11 cellular contexts compared by ENCODE assay signal in genomic region chr10:118522791-118523498, GRCh38.
A peak's percentile ranks its signal among the peaks of the same experiment; 100 is the strongest.
DNase-seq lines count a peak whose midpoint lies in the region; ATAC-seq, FAIRE-seq and TF ChIP-seq lines count a peak whose summit lies in the region.
"Had no signal": no experiment of that assay in that cellular context is flagged by ENCODE, and none has a peak within 500 bp of the region (broad histone marks: within the 10 kb centered on the region; RNA-seq: fewer than 3 reads in every experiment).

No MANE protein-coding gene starts in this region.

- in situ Hi-C loops in ACHN (cut with HindIII; ENCODE audit: low pct_ligation_motif_present, low pct_unique_long_range_greater_than_20kb, low sequenced_read_pairs) (no loop called here), G401 (cut with HindIII; ENCODE audit: low sequenced_read_pairs) (no loop called here)

- no peak for TF ChIP-seq CTCF in esophagus squamous epithelium (IDR thresholded peaks at IDR 0.05)

- intact Hi-C loops in esophagus squamous epithelium (cut with DNase I): no loop called here

- H3K4me3 ChIP-seq in esophagus squamous epithelium: no peak overlapping the region

- TF ChIP-seq POLR2A in H54 (IDR thresholded peaks at IDR 0.05; ENCODE audit: low read depth, low read length) (no peak), esophagus squamous epithelium (IDR thresholded peaks at IDR 0.05) (no peak)

- no peaks in the 10 kb centered on the region for H3K36me3 ChIP-seq in esophagus squamous epithelium

- WGBS in esophagus squamous epithelium, 2 donors: 30 to 45% methylated on average over 1 to 2 of the region's 2 CpGs

- H3K27me3 ChIP-seq in esophagus squamous epithelium: peaks cover 0 to 3% (median 0%) of the 10 kb centered on the region in 4 donors

- DNase-seq in ACHN (peak; percentile 7), H54 (ENCODE audit: insufficient read length, low spot score) (peak; percentile 21), RKO (ENCODE audit: low spot score) (peak; percentile 65), esophagus squamous epithelium (lab: John Stamatoyannopoulos, UW) (no peak), NCI-H526 (lab: John Stamatoyannopoulos, UW) (no peak), G401 (ENCODE audit: low spot score) (no peak)
- DNase-seq: activated gamma-delta T cell treated with Interleukin-2 at 50 U/mL for 16 hours, NCI-H748 treated with DMSO at 0.1 percent for 48 hours had no signal

- peaks cover 4 to 21% (median 6%) of the 10 kb centered on the region in 3 donors for H3K4me1 ChIP-seq in esophagus squamous epithelium

- FAIRE-seq in H54 (lab: Jason Lieb, UNC): no peak
- FAIRE-seq: GM12892 had no signal

- H3K27ac ChIP-seq in esophagus squamous epithelium: peak overlapping the region in 3 of 4 donors; percentile 15 to 65 (median 23)

- H3K9me3 ChIP-seq in esophagus squamous epithelium: peaks cover 0 to 4% (median 0%) of the 10 kb centered on the region in 3 donors

- ATAC-seq in GM21786 (IDR thresholded peaks at IDR 0.05; ENCODE audit: unreplicated experiment) (no peak), GM19467 (IDR thresholded peaks at IDR 0.05; ENCODE audit: unreplicated experiment) (no peak)

Comparison
In these comparisons a context has a peak if more than half of its experiments do, and no peak if none do; other contexts are left out.
1. DNase-seq: peak in ACHN (single experiment), H54 (single experiment) and RKO (single experiment); none in esophagus squamous epithelium (single experiment), NCI-H526 (0 of 2) and G401 (single experiment).